10 cellular contexts compared by ENCODE assay signal in the genomic region with DNA sequence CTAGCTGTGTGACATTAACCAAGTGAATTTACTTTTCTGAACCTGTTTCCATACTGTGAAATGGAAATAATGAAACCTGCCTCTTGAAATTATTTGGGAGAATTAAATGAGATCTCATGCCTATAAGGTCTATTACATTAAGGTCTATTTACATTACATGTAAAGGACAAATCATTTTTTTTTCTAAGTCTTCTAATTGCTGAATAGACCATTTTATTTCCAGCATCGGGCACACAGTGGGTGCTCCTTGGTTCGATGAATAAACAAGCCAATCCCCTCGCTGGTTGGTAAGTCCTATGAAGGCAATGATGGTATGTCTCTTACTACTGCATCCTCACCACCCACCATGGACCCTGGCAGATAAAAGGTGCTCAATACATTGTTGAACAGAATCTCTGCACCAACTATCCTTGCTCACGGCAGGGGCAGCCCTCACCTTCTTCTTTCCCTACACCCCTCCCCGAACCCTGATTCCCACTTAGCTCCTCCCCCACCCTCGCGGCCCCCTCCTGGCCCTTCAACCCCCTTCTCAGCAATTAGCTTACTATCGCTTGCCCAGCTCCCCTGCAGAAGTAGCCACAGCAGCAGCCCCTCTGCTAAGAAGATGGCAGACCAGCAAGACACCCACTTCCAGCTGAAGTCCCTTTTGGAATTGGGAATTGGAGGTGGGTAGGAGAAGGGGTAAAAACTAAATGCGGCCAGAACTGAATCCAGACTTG. TPM values are rescaled to one million over a fixed set of nuclear protein-coding genes. Genes with fewer than 3 reads are reported as not detected.
A peak's percentile ranks its signal among the peaks of the same experiment; 100 is the strongest.
DNase-seq lines count a peak whose midpoint lies in the region; ATAC-seq and TF ChIP-seq lines count a peak whose summit lies in the region.
"Had no signal": no experiment of that assay in that cellular context is flagged by ENCODE, and none has a peak within 500 bp of the region (broad histone marks: within the 10 kb centered on the region; RNA-seq: fewer than 3 reads in every experiment).

No MANE protein-coding gene starts in this region.

- no peak for DNase-seq in chondrocyte (ENCODE audit: low spot score)
- DNase-seq in lower lobe of right lung, result no peak
- no peak for DNase-seq in AG08396 (ENCODE audit: low spot score)
- DNase-seq in medulla oblongata (ENCODE audit: extremely low spot score), result no peak
- DNase-seq in RPMI8226, result no peak
- DNase-seq: activated CD4-positive, CD25-positive, alpha-beta regulatory T cell treated with anti-CD3 and anti-CD28 coated beads, Interleukin-2, amount 50 U/mL, for 72 hours; hippocampal formation; MG63 had no signal

- H3K4me1 Mint-ChIP-seq in IgD-negative memory B cell (peaks cover 11 to 15% (median 13%) of the 10 kb centered on the region in 3 donors), chondrocyte (ENCODE audit: low read depth) (peaks cover 56% of the 10 kb centered on the region)

- H3K4me1 ChIP-seq in lower lobe of right lung, result peaks cover 60% of the 10 kb centered on the region
- H3K4me1 ChIP-seq in subcutaneous abdominal adipose tissue (ENCODE audit: control insufficient read depth in 5 of 5, insufficient read depth in 5 of 5, low read length in 5 of 5), result peaks cover 8 to 77% (median 33%) of the 10 kb centered on the region in 5 donors

- H3K27ac Mint-ChIP-seq in IgD-negative memory B cell (no peak overlapping the region), chondrocyte (ENCODE audit: unreplicated experiment) (no peak overlapping the region)

- H3K27me3 Mint-ChIP-seq in IgD-negative memory B cell (peaks cover 60% of the 10 kb centered on the region), chondrocyte (ENCODE audit: low read depth) (peaks cover 4% of the 10 kb centered on the region)

- H3K4me3 Mint-ChIP-seq in IgD-negative memory B cell (peak overlapping the region in 3 of 4 donors; percentile 8 to 79 (median 65)), chondrocyte (ENCODE audit: unreplicated experiment) (peak overlapping the region; percentile 78)

- H3K4me3 ChIP-seq in lower lobe of right lung, result peak overlapping the region; percentile 77
- peak overlapping the region in 4 of 5 donors; percentile 11 to 86 (median 75) for H3K4me3 ChIP-seq in subcutaneous abdominal adipose tissue (ENCODE audit: low read depth in 1 of 5, low read length in 5 of 5)

- H3K27ac ChIP-seq in lower lobe of right lung, result peak overlapping the region; percentile 88
- H3K27ac ChIP-seq in subcutaneous abdominal adipose tissue (ENCODE audit: low read depth, low read length), result peak overlapping the region; percentile 70

- intact Hi-C loops in lower lobe of right lung (cut with DNase I), result no loop called here

- H3K36me3 Mint-ChIP-seq in IgD-negative memory B cell (no peaks in the 10 kb centered on the region), chondrocyte (ENCODE audit: low read depth) (peaks cover 5% of the 10 kb centered on the region)

- H3K9me3 Mint-ChIP-seq in IgD-negative memory B cell (peaks cover 0 to 3% (median 0%) of the 10 kb centered on the region in 3 donors), chondrocyte (ENCODE audit: low read depth) (no peaks in the 10 kb centered on the region)

- H3K36me3 ChIP-seq in lower lobe of right lung, result no peaks in the 10 kb centered on the region
- H3K36me3 ChIP-seq in subcutaneous abdominal adipose tissue (ENCODE audit: control insufficient read depth in 5 of 5, insufficient read depth in 5 of 5, low read length in 5 of 5), result no peaks in the 10 kb centered on the region
- H3K36me3 ChIP-seq: MG63 had no signal

- H3K27me3 ChIP-seq in lower lobe of right lung (ENCODE audit: low read depth) (peaks cover 35% of the 10 kb centered on the region), subcutaneous abdominal adipose tissue (ENCODE audit: control insufficient read depth in 5 of 5, insufficient read depth in 4 of 5, low read length in 5 of 5) (peaks cover 16 to 47% (median 37%) of the 10 kb centered on the region in 5 donors)

- no peak for TF ChIP-seq CTCF in chondrocyte (IDR thresholded peaks at IDR 0.05)
- no peak for TF ChIP-seq CTCF in lower lobe of right lung (IDR thresholded peaks at IDR 0.05)

- ATAC-seq in lower lobe of right lung, result no peak

- H3K9me3 ChIP-seq in lower lobe of right lung (no peaks in the 10 kb centered on the region), subcutaneous abdominal adipose tissue (ENCODE audit: control insufficient read depth in 5 of 5, low read length in 5 of 5) (no peaks in the 10 kb centered on the region)
- H3K9me3 ChIP-seq: MG63 had no signal

- peak overlapping the region in 1 of 5 donors; percentile 74 for H3K9ac ChIP-seq in subcutaneous abdominal adipose tissue (ENCODE audit: low read length in 5 of 5)

RNA-seq across cellular contexts. Expression of gene PCDH1, which starts 3.0 kb away (rescaled TPM):
- polyA plus RNA-seq in IgD-negative memory B cell, result 0.10 TPM
- 10.9 to 85.4 TPM (median 82.9 TPM) in 3 replicates for total RNA-seq in chondrocyte
- total RNA-seq in lower lobe of right lung, result 55.7 TPM

RNA-seq across cellular contexts. Expression of gene DELE1, which starts 48.5 kb away (rescaled TPM):
- polyA plus RNA-seq in IgD-negative memory B cell, result 32.3 TPM
- total RNA-seq in chondrocyte (43.8 to 52.4 TPM (median 45.0 TPM) in 3 replicates), lower lobe of right lung (75.0 TPM)
